Comparison of ENCODE assay signal across 28 cellular contexts in genomic region chr19:19493841-19494546, GRCh38. TPM values are rescaled to one million over a fixed set of nuclear protein-coding genes. Genes with fewer than 3 reads are reported as not detected.
DNase-seq lines count a peak whose midpoint lies in the region; ATAC-seq and TF ChIP-seq lines count a peak whose summit lies in the region.
"Had no signal": no experiment of that assay in that cellular context is flagged by ENCODE, and none has a peak within 500 bp of the region (broad histone marks: within the 10 kb centered on the region; RNA-seq: fewer than 3 reads in every experiment).

No MANE protein-coding gene starts in this region.

- TF ChIP-seq CTCF in natural killer cell (IDR thresholded peaks at IDR 0.05) (no peak), RWPE1 (conservative IDR thresholded peaks at IDR 0.05; ENCODE audit: low read depth) (no peak), epithelial cell of esophagus (IDR thresholded peaks at IDR 0.05; ENCODE audit: insufficient read depth, low read depth, low read length, missing control alignments) (peak; percentile 9)

- CTCF ChIA-PET in RWPE1 (lab: Yijun Ruan, JAX), result interaction anchor here (0.6 kb wide), 1 partner anchor 140 kb away, joined by 3 read pairs; no protein-coding TSS in a partner anchor

- ATAC-seq in natural killer cell (no peak), GM21367 (IDR thresholded peaks at IDR 0.05; ENCODE audit: unreplicated experiment) (no peak)
- ATAC-seq in natural killer cell treated with Interleukin-12 subunit alpha and Interleukin-12 subunit beta and Interleukin-15 and Interleukin-18, amount 100 ng/mL, for 72 hours, result no peak
- ATAC-seq: activated CD4-positive, CD25-positive, alpha-beta regulatory T cell treated with anti-CD3 and anti-CD28 coated beads, Interleukin-2, amount 50 U/mL, for 24 hours; activated T-cell treated with anti-CD3 and anti-CD28 coated beads, Interleukin-2, amount 50 U/mL, for 72 hours; left lung; pancreas; PC-3; stimulated activated memory B cell treated with anti-CD40 and anti-IgM and Interleukin-4, amounts not matched to agents 10 μg/mL and 1 μg/mL and 100 μg/mL, for 72 hours had no signal

- H3K4me1 Mint-ChIP-seq in natural killer cell, result peaks cover 21 to 43% of the 10 kb centered on the region in 2 donors
- H3K4me1 Mint-ChIP-seq in natural killer cell treated with Interleukin-12 subunit alpha and Interleukin-12 subunit beta and Interleukin-15 and Interleukin-18, amount 100 ng/mL, for 72 hours (ENCODE audit: low read depth in 2 of 2), result peaks cover 20 to 35% of the 10 kb centered on the region in 2 donors

- POLR2A ChIA-PET in RWPE1 (lab: Yijun Ruan, JAX; ENCODE audit: low non-redundant PET), result no interaction called here

- intact Hi-C loops in natural killer cell (cut with micrococcal nuclease), result no loop called here

- H3K27ac Mint-ChIP-seq in natural killer cell, result peak overlapping the region; percentile 31 to 41
- H3K27ac Mint-ChIP-seq in natural killer cell treated with Interleukin-12 subunit alpha and Interleukin-12 subunit beta and Interleukin-15 and Interleukin-18, amount 100 ng/mL, for 72 hours, result no peak overlapping the region
- H3K27ac Mint-ChIP-seq: activated naive CD4-positive, alpha-beta T cell treated with anti-CD3 and anti-CD28 coated beads, Interleukin-2, amount 50 U/mL, for 24 hours; activated T-cell treated with anti-CD3 and anti-CD28 coated beads, Interleukin-2, amount 50 U/mL, for 72 hours; IgD-negative memory B cell; nephron; stimulated activated memory B cell treated with anti-CD40 and anti-IgM and Interleukin-4, amounts not matched to agents 10 μg/mL and 1 μg/mL and 100 μg/mL, for 72 hours had no signal

- H3K4me3 ChIP-seq in epithelial cell of esophagus (ENCODE audit: low read length), result no peak overlapping the region
- H3K4me3 ChIP-seq: left lung, pancreas, thoracic aorta, uterus had no signal

- H3K4me3 Mint-ChIP-seq in natural killer cell, result no peak overlapping the region
- H3K4me3 Mint-ChIP-seq in natural killer cell treated with Interleukin-12 subunit alpha and Interleukin-12 subunit beta and Interleukin-15 and Interleukin-18, amount 100 ng/mL, for 72 hours, result no peak overlapping the region
- H3K4me3 Mint-ChIP-seq: activated naive CD4-positive, alpha-beta T cell treated with anti-CD3 and anti-CD28 coated beads, Interleukin-2, amount 50 U/mL, for 24 hours; activated T-cell treated with anti-CD3 and anti-CD28 coated beads, Interleukin-2, amount 50 U/mL, for 72 hours; IgD-negative memory B cell; nephron; stimulated activated memory B cell treated with anti-CD40 and anti-IgM and Interleukin-4, amounts not matched to agents 10 μg/mL and 1 μg/mL and 100 μg/mL, for 72 hours had no signal

- H3K9me3 Mint-ChIP-seq in natural killer cell, result no peaks in the 10 kb centered on the region
- no peaks in the 10 kb centered on the region for H3K9me3 Mint-ChIP-seq in natural killer cell treated with Interleukin-12 subunit alpha and Interleukin-12 subunit beta and Interleukin-15 and Interleukin-18, amount 100 ng/mL, for 72 hours
- H3K9me3 Mint-ChIP-seq: activated naive CD4-positive, alpha-beta T cell treated with anti-CD3 and anti-CD28 coated beads, Interleukin-2, amount 50 U/mL, for 24 hours; activated T-cell treated with anti-CD3 and anti-CD28 coated beads, Interleukin-2, amount 50 U/mL, for 72 hours; IgD-negative memory B cell; nephron; stimulated activated memory B cell treated with anti-CD40 and anti-IgM and Interleukin-4, amounts not matched to agents 10 μg/mL and 1 μg/mL and 100 μg/mL, for 72 hours had no signal

- no peaks in the 10 kb centered on the region for H3K36me3 Mint-ChIP-seq in natural killer cell
- no peaks in the 10 kb centered on the region for H3K36me3 Mint-ChIP-seq in natural killer cell treated with Interleukin-12 subunit alpha and Interleukin-12 subunit beta and Interleukin-15 and Interleukin-18, amount 100 ng/mL, for 72 hours
- H3K36me3 Mint-ChIP-seq: IgD-negative memory B cell had no signal

- H3K27me3 Mint-ChIP-seq in natural killer cell (ENCODE audit: low read depth in 2 of 2), result no peaks in the 10 kb centered on the region
- H3K27me3 Mint-ChIP-seq in natural killer cell treated with Interleukin-12 subunit alpha and Interleukin-12 subunit beta and Interleukin-15 and Interleukin-18, amount 100 ng/mL, for 72 hours, result no peaks in the 10 kb centered on the region
- H3K27me3 Mint-ChIP-seq: activated naive CD4-positive, alpha-beta T cell treated with anti-CD3 and anti-CD28 coated beads, Interleukin-2, amount 50 U/mL, for 24 hours; IgD-negative memory B cell; stimulated activated memory B cell treated with anti-CD40 and anti-IgM and Interleukin-4, amounts not matched to agents 10 μg/mL and 1 μg/mL and 100 μg/mL, for 72 hours had no signal

- no peak for DNase-seq in natural killer cell
- DNase-seq in natural killer cell treated with Interleukin-12 subunit alpha and Interleukin-12 subunit beta and Interleukin-15 and Interleukin-18, amount 100 ng/mL, for 72 hours (ENCODE audit: low spot score), result no peak
- DNase-seq in RWPE1 (ENCODE audit: low spot score), result no peak
- no peak for DNase-seq in epithelial cell of esophagus (ENCODE audit: low read depth)
- no peak for DNase-seq in mesenteric fat pad (ENCODE audit: low spot score)
- no peak for DNase-seq in DMS53 treated with DMSO at 0.1 percent for 48 hours (lab: John Stamatoyannopoulos, UW; ENCODE audit: unreplicated experiment)
- no peak for DNase-seq in inferior parietal cortex (ENCODE audit: extremely low spot score)
- DNase-seq: activated CD8-positive, alpha-beta memory T cell treated with anti-CD3 and anti-CD28 coated beads for 24 hours; activated T-cell treated with anti-CD3 and anti-CD28 coated beads, Interleukin-2, amount 50 U/mL, for 72 hours; cerebellar nuclear complex; EL; midbrain; NCI-H1417; NCI-H2081; PC-3; SHP77; stimulated activated CD4-positive, alpha-beta T cell treated with anti-CD3 and anti-CD28 coated beads, Interleukin-2, amount 100 ng/mL, for 48 hours; SW 1271; uterus had no signal

- H3K27ac ChIP-seq in RWPE1, result peak overlapping the region; percentile 4; the same call in 1 of the 2 replicates
- H3K27ac ChIP-seq: left lung, pancreas, thoracic aorta, uterus had no signal

RNA-seq across cellular contexts. Expression of gene TSSK6, which starts 21.4 kb away (rescaled TPM):
- total RNA-seq in natural killer cell (1 to 10 TPM; 2.2 to 2.5 (median 2.3) TPM), mesenteric fat pad (0.74 TPM)
- total RNA-seq in natural killer cell treated with Interleukin-12 subunit alpha and Interleukin-12 subunit beta and Interleukin-15 and Interleukin-18, amount 100 ng/mL, for 72 hours, result 1 to 10 TPM; 1.9 to 2.6 TPM

RNA-seq across cellular contexts. Expression of gene NDUFA13, which starts 22.0 kb away (rescaled TPM):
- total RNA-seq in natural killer cell (100 to 1,000 TPM; 165 to 191 (median 188) TPM), mesenteric fat pad (295 TPM)
- 100 to 1,000 TPM; 261 to 310 TPM for total RNA-seq in natural killer cell treated with Interleukin-12 subunit alpha and Interleukin-12 subunit beta and Interleukin-15 and Interleukin-18, amount 100 ng/mL, for 72 hours

RNA-seq across cellular contexts. Expression of gene YJEFN3, which starts 34.7 kb away (rescaled TPM):
- total RNA-seq in natural killer cell (1 to 10 TPM; 4.0 to 6.0 (median 4.3) TPM), mesenteric fat pad (3.1 TPM)
- total RNA-seq in natural killer cell treated with Interleukin-12 subunit alpha and Interleukin-12 subunit beta and Interleukin-15 and Interleukin-18, amount 100 ng/mL, for 72 hours, result 10 to 100 TPM in 1 of 2 donors, 1 to 10 TPM in 1; 10.0 to 14.9 TPM

RNA-seq across cellular contexts. Expression of gene CILP2, which starts 44.1 kb away (rescaled TPM):
- total RNA-seq in natural killer cell (under 1 TPM; 0.05 to 0.20 (median 0.11) TPM), mesenteric fat pad (2.2 TPM)
- total RNA-seq in natural killer cell treated with Interleukin-12 subunit alpha and Interleukin-12 subunit beta and Interleukin-15 and Interleukin-18, amount 100 ng/mL, for 72 hours, result under 1 TPM; 0.21 to 0.42 TPM

Comparison
In these comparisons a context has a peak if more than half of its experiments do, and no peak if none do; other contexts are left out.
1. H3K27ac Mint-ChIP-seq: peak in natural killer cell (2 of 2); none in natural killer cell treated with Interleukin-12 subunit alpha and Interleukin-12 subunit beta and Interleukin-15 and Interleukin-18, amount 100 ng/mL, for 72 hours (0 of 2).